In the genomic region with DNA sequence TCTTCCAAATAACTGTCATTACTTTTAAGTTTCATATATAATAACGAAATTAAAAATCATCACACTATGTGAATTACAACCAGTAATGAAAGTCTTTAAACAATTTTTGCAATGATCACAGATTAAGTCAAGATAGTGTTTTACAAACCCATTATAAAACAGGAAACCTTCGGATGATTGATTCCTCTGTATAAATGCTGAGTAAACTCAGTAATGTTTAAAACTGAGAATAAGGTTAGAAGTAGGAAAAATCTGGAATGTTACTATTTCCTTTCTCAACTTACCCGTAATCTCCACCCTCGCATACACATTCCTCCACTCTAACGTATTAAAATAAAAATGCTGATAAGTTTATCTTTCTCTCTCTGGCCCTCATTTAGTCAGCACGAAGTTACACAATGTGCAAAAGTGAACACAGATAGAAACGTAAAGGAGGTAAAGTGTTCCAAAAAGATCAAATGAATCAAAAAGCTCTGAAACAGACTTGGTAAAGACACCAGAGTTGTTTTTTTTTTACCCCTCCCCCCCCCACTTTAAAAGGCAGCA, we compare ENCODE assay signal across 8 cellular contexts. TPM values are rescaled to one million over a fixed set of nuclear protein-coding genes. Genes with fewer than 3 reads are reported as not detected.
DNase-seq lines count a peak whose midpoint lies in the region; ATAC-seq and TF ChIP-seq lines count a peak whose summit lies in the region.

No MANE protein-coding gene starts in this region.

- no peak for DNase-seq in GM06990 (ENCODE audit: extremely low read depth, insufficient read length)
- DNase-seq in SK-N-MC (ENCODE audit: low read depth, low spot score) = no peak
- peak; percentile 64 for DNase-seq in fibroblast of peridontal ligament (ENCODE audit: extremely low read depth)
- DNase-seq in renal cortical epithelial cell (ENCODE audit: low read depth) = peak; percentile 13
- DNase-seq in KG1 (lab: John Stamatoyannopoulos, UW) = no peak
- no peak for DNase-seq in AML-193 (lab: John Stamatoyannopoulos, UW)
- DNase-seq in COR-L47 (lab: John Stamatoyannopoulos, UW) = no peak

- H3K36me3 ChIP-seq in GM06990 (ENCODE audit: control insufficient read depth, insufficient read depth, low read length) (no peaks in the 10 kb centered on the region), SK-N-MC (ENCODE audit: insufficient read depth, low read length) (peaks cover 38% of the 10 kb centered on the region)

- H3K4me3 ChIP-seq in GM06990 (replicated peaks; ENCODE audit: low read depth, low read length) (peak overlapping the region; percentile 97), SK-N-MC (peak overlapping the region; percentile 93)

- no peak for TF ChIP-seq CTCF in GM06990 (IDR thresholded peaks at IDR 0.05; ENCODE audit: insufficient read depth, low read length, poor library complexity, severe bottlenecking)

- no peak for ATAC-seq in GM18870 (IDR thresholded peaks at IDR 0.05; ENCODE audit: unreplicated experiment)

- peak overlapping the region; percentile 57 for H3K27ac ChIP-seq in SK-N-MC

- H3K9me3 ChIP-seq in SK-N-MC (ENCODE audit: low read depth, low read length) = no peaks in the 10 kb centered on the region

- peak overlapping the region; percentile 93 for H3K9ac ChIP-seq in SK-N-MC (ENCODE audit: insufficient read length)

- H3K27me3 ChIP-seq in GM06990 (replicated peaks; ENCODE audit: control insufficient read depth, insufficient read depth, low read length) = no peaks in the 10 kb centered on the region

RNA-seq across cellular contexts. Expression of a gene that starts 1.6 kb away (rescaled TPM):
- total RNA-seq in renal cortical epithelial cell = 14.6 and 52.7 TPM in 2 replicates

RNA-seq across cellular contexts. Expression of a gene that starts 2.1 kb away (rescaled TPM):
- total RNA-seq in renal cortical epithelial cell = 1.0 and 7.1 TPM in 2 replicates

RNA-seq across cellular contexts. Expression of a gene that starts 23.8 kb away (rescaled TPM):
- total RNA-seq in renal cortical epithelial cell = 57.5 and 59.6 TPM in 2 replicates

Comparison
In these comparisons a context has a peak if more than half of its experiments do, and no peak if none do; other contexts are left out.
1. DNase-seq: peak in fibroblast of peridontal ligament (single experiment) and renal cortical epithelial cell (single experiment); none in GM06990 (single experiment), SK-N-MC (single experiment), KG1 (single experiment), AML-193 (0 of 2) and COR-L47 (single experiment).